ENCODE assay signal across 10 cellular contexts in the genomic region with DNA sequence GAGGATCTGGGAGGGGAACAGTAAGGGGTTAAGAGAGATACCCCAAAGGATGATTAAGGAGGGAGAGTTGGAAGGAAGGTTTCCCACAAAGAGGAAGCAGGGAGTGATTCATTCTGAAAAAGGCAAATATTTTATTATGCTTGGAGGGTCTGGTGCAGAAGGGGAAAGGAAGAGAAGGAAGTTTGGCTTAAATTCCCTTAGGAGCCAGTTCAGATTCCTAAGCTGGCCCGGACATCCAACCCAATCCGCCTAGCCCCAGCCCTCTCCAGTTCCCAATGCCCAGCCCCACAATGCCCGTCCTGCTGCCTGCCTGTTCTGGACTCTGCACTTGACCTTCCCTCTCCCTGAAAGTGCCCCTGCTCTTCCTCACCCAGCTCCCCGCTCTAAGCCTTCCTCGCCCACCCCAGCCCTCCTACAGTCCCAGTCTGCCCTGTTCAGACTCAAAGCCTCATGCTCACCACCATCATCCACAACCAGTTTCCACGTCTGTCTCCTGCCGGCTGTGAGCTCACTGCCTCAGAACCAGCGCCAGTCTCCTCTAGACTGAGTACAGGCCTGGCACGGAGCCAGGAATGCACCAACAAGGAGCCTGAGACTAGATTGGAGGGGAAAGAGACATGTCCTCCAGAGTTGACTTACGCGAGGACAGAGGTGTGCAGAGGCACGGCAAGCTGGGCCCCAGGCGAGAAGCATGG. TPM values are rescaled to one million over a fixed set of nuclear protein-coding genes. Genes with fewer than 3 reads are reported as not detected.
DNase-seq lines count a peak whose midpoint lies in the region; ATAC-seq, FAIRE-seq and TF ChIP-seq lines count a peak whose summit lies in the region.
"Had no signal": no experiment of that assay in that cellular context is flagged by ENCODE, and none has a peak within 500 bp of the region (broad histone marks: within the 10 kb centered on the region; RNA-seq: fewer than 3 reads in every experiment).

No MANE protein-coding gene starts in this region.

- H3K23ac ChIP-seq in trophoblast cell (ENCODE audit: low read length), result no peak overlapping the region

- H3K36me3 ChIP-seq in SJSA1 (peaks cover 71% of the 10 kb centered on the region), trophoblast cell (ENCODE audit: control insufficient read depth in 1 of 2, insufficient read depth in 2 of 2, low read length in 2 of 2) (peaks cover 27 to 34% of the 10 kb centered on the region in 2 experiments)

- peak overlapping the region; percentile 55 for H2BK120ac ChIP-seq in trophoblast cell (ENCODE audit: insufficient read depth, low read length, poor library complexity)

- H3K27me3 ChIP-seq in SJSA1 (replicated peaks) (no peaks in the 10 kb centered on the region), trophoblast cell (ENCODE audit: insufficient read depth, low read length) (no peaks in the 10 kb centered on the region)

- ATAC-seq in HG03139 (IDR thresholded peaks at IDR 0.05; ENCODE audit: unreplicated experiment) (no peak), HG02938 (IDR thresholded peaks at IDR 0.05; ENCODE audit: unreplicated experiment) (no peak)
- ATAC-seq: naive thymus-derived CD8-positive, alpha-beta T cell had no signal

- no peak for FAIRE-seq in GM19239 (lab: Jason Lieb, UNC)

- peak overlapping the region; percentile 14 for H2AFZ ChIP-seq in trophoblast cell (ENCODE audit: insufficient read depth, low read length, poor library complexity)

- H2BK12ac ChIP-seq in trophoblast cell (ENCODE audit: low read length), result peak overlapping the region; percentile 41

- peak overlapping the region; percentile 33 for H4K91ac ChIP-seq in trophoblast cell (ENCODE audit: low read depth, low read length)

- no CpG with 5 or more reads among the region's 13 CpGs for WGBS in trophoblast cell (ENCODE audit: extremely low coverage, insufficient coverage, insufficient read length)

- DNase-seq in COLO668 (lab: John Stamatoyannopoulos, UW; ENCODE audit: unreplicated experiment) (peak; percentile 29), SJSA1 (ENCODE audit: low read depth in 1 of 2, low spot score in 2 of 2) (no peak), fibroblast of villous mesenchyme (ENCODE audit: low read depth) (peak; percentile 71), trophoblast cell (peak; percentile 39 to 54), GM19239 (ENCODE audit: insufficient read length, low spot score) (no peak)
- DNase-seq in stimulated activated naive CD4-positive, alpha-beta T cell treated with Interleukin-2 at 50 U/mL for 16 hours (lab: John Stamatoyannopoulos, UW), result no peak
- DNase-seq: activated CD4-positive, alpha-beta T cell treated with anti-CD3 and anti-CD28 coated beads for 1 hour; naive thymus-derived CD8-positive, alpha-beta T cell had no signal

- H3K14ac ChIP-seq in trophoblast cell (ENCODE audit: low read length), result peak overlapping the region; percentile 30

- H3K4me3 ChIP-seq in SJSA1 (no peak overlapping the region), fibroblast of villous mesenchyme (ENCODE audit: low read depth, low read length) (no peak overlapping the region), trophoblast cell (ENCODE audit: low read depth, low read length) (no peak overlapping the region)

- peak overlapping the region; percentile 43 for H4K8ac ChIP-seq in trophoblast cell (ENCODE audit: low read depth, low read length)

- peak overlapping the region; percentile 6 for H4K12ac ChIP-seq in trophoblast cell (ENCODE audit: low read depth, low read length)

- peaks cover 58% of the 10 kb centered on the region for H3K79me1 ChIP-seq in trophoblast cell (ENCODE audit: low read length)

- H3K9me3 ChIP-seq in SJSA1 (replicated peaks) (no peaks in the 10 kb centered on the region), trophoblast cell (ENCODE audit: insufficient read depth, low read depth, low read length) (no peaks in the 10 kb centered on the region)

- H3K27ac ChIP-seq in SJSA1 (peak overlapping the region; percentile 17), trophoblast cell (ENCODE audit: low read depth, low read length) (peak overlapping the region; percentile 72)

- no peak overlapping the region for H3K9ac ChIP-seq in trophoblast cell (ENCODE audit: low read length)

- no peak for TF ChIP-seq CTCF in fibroblast of villous mesenchyme (IDR thresholded peaks at IDR 0.05; ENCODE audit: insufficient read depth, low read depth, low read length)

- H3K79me2 ChIP-seq in trophoblast cell (ENCODE audit: control insufficient read depth, insufficient read depth, low read length, poor library complexity), result peaks cover 36% of the 10 kb centered on the region

- peaks cover 49% of the 10 kb centered on the region for H3K4me1 ChIP-seq in SJSA1 (replicated peaks)
- peaks cover 50 to 59% of the 10 kb centered on the region in 2 experiments for H3K4me1 ChIP-seq in trophoblast cell (ENCODE audit: control insufficient read depth in 1 of 2, insufficient read depth in 2 of 2, low read length in 2 of 2)

- peak overlapping the region; percentile 13 for H3K4ac ChIP-seq in trophoblast cell (ENCODE audit: low read depth, low read length)

- H2BK5ac ChIP-seq in trophoblast cell (ENCODE audit: low read depth, low read length, poor library complexity), result peak overlapping the region; percentile 54

- H3K18ac ChIP-seq in trophoblast cell (ENCODE audit: low read length), result peak overlapping the region; percentile 74

- peak overlapping the region; percentile 15 for H3K4me2 ChIP-seq in trophoblast cell (ENCODE audit: low read length)

- peak overlapping the region; percentile 77 for H2AK5ac ChIP-seq in trophoblast cell (ENCODE audit: low read length)

RNA-seq across cellular contexts. Expression of a gene that starts 18.9 kb away (rescaled TPM):
- 143 and 155 TPM in 2 replicates for total RNA-seq in SJSA1 (2014; rRNA removed; shearing (Covaris generic))
- 408 and 512 TPM in 2 replicates for total RNA-seq in fibroblast of villous mesenchyme
- 161 and 169 TPM in 2 replicates for polyA plus RNA-seq in trophoblast cell (2013)

Comparison
In these comparisons a context has a peak if more than half of its experiments do, and no peak if none do; other contexts are left out.
1. DNase-seq: peak in COLO668 (single experiment), fibroblast of villous mesenchyme (single experiment) and trophoblast cell (2 of 2); none in SJSA1 (0 of 2), stimulated activated naive CD4-positive, alpha-beta T cell treated with Interleukin-2 at 50 U/mL for 16 hours (single experiment) and GM19239 (single experiment).